1 cellular context compared by ENCODE assay signal in genomic region chr16:30011505-30012480, GRCh38.
TF ChIP-seq lines count a peak whose summit lies in the region.

No MANE protein-coding gene starts in this region.

TF ChIP-seq in GM23338, 12 proteins besides CTCF, POLR2A, EP300 and RAD21 (continued from another document):
- TF ChIP-seq ZNF462 (CRISPR knock-in tag; IDR thresholded peaks at IDR 0.05) (no peak), JUNB (IDR thresholded peaks at IDR 0.05; ENCODE audit: unreplicated experiment) (no peak), REST (IDR thresholded peaks at IDR 0.05; ENCODE audit: unreplicated experiment) (no peak), ZNF331 (CRISPR knock-in tag; IDR thresholded peaks at IDR 0.05; ENCODE audit: low read depth) (no peak), CREB1 (CRISPR knock-in tag; IDR thresholded peaks at IDR 0.05; ENCODE audit: low read depth) (no peak), STAT1 (IDR thresholded peaks at IDR 0.05; ENCODE audit: unreplicated experiment) (no peak), POLR2AphosphoS5 (IDR thresholded peaks at IDR 0.05; ENCODE audit: low read depth) (no peak; the same call in 1 of the 2 replicates), EZH2phosphoT487 (IDR thresholded peaks at IDR 0.05; ENCODE audit: unreplicated experiment) (no peak), ZNF114 (CRISPR knock-in tag; IDR thresholded peaks at IDR 0.05) (no peak)
